Comparison of ENCODE assay signal across 10 cellular contexts in genomic region chr7:90412458-90413184, GRCh38. TPM values are rescaled to one million over a fixed set of nuclear protein-coding genes. Genes with fewer than 3 reads are reported as not detected.
DNase-seq lines count a peak whose midpoint lies in the region; TF ChIP-seq lines count a peak whose summit lies in the region.
"Had no signal": no experiment of that assay in that cellular context is flagged by ENCODE, and none has a peak within 500 bp of the region (broad histone marks: within the 10 kb centered on the region; RNA-seq: fewer than 3 reads in every experiment).

No MANE protein-coding gene starts in this region.

- intact Hi-C loops in colonic mucosa (cut with DNase I): no loop called here
- intact Hi-C loops in prostate gland (cut with DNase I): no loop called here

- H3K4me3 ChIP-seq in colonic mucosa: no peak overlapping the region
- no peak overlapping the region for H3K4me3 ChIP-seq in prostate gland

- H3K27me3 ChIP-seq in colonic mucosa (no peaks in the 10 kb centered on the region), prostate gland (replicated peaks; ENCODE audit: insufficient read depth) (no peaks in the 10 kb centered on the region)

- H3K9me3 ChIP-seq in colonic mucosa: no peaks in the 10 kb centered on the region
- H3K9me3 ChIP-seq in prostate gland: no peaks in the 10 kb centered on the region

- 83% methylated on average over 11 of the region's 11 CpGs for WGBS in prostate gland

- H3K36me3 ChIP-seq in colonic mucosa (no peaks in the 10 kb centered on the region), prostate gland (no peaks in the 10 kb centered on the region)

- peak; percentile 78 for TF ChIP-seq CTCF in 22Rv1 (IDR thresholded peaks at IDR 0.05)
- TF ChIP-seq CTCF in GM13977 (IDR thresholded peaks at IDR 0.05; ENCODE audit: extremely low read depth, insufficient read depth, missing control alignments): peak; percentile 51
- TF ChIP-seq CTCF in colonic mucosa (IDR thresholded peaks at IDR 0.05): peak; percentile 41
- peak in 3 of 4 experiments; percentile 14 to 29 (median 23) for TF ChIP-seq CTCF in prostate gland (IDR thresholded peaks at IDR 0.05)

- DNase-seq in GM13977 (ENCODE audit: low spot score) (no peak), NCI-H2227 (lab: John Stamatoyannopoulos, UW; ENCODE audit: unreplicated experiment) (peak; percentile 35), colonic mucosa (peak; percentile 67), prostate gland (ENCODE audit: low spot score) (no peak), nucleus accumbens (lab: John Stamatoyannopoulos, UW) (no peak), AG08396 (ENCODE audit: low spot score) (no peak), GDM1 (lab: John Stamatoyannopoulos, UW) (no peak)

- H3K27ac ChIP-seq in 22Rv1 (peak overlapping the region; percentile 70), colonic mucosa (peak overlapping the region; percentile 71), prostate gland (peak overlapping the region in 1 of 2 donors; percentile 96)

- in situ Hi-C loops in GM13977 (cut with MboI; ENCODE audit: low pct_unique_long_range_greater_than_20kb, low sequenced_read_pairs, unreplicated experiment): no loop called here

- peaks cover 5% of the 10 kb centered on the region for H3K4me1 ChIP-seq in colonic mucosa
- H3K4me1 ChIP-seq in prostate gland (replicated peaks): peaks cover 3% of the 10 kb centered on the region

- TF ChIP-seq POLR2A in prostate gland (IDR thresholded peaks at IDR 0.05): no peak

- H3K9ac ChIP-seq in colonic mucosa (ENCODE audit: low read depth in 2 of 2, low read length in 2 of 2): no peak overlapping the region

RNA-seq across cellular contexts. Expression of gene CLDN12, which starts 9.4 kb away (rescaled TPM):
- total RNA-seq in colonic mucosa (10 to 100 TPM; 52.5 to 65.6 TPM), prostate gland (10 to 100 TPM; 33.1 to 43.9 TPM)

RNA-seq across cellular contexts. Expression of gene PTTG1IP2, which starts 56.8 kb away (rescaled TPM):
- total RNA-seq in colonic mucosa (not detected), prostate gland (not detected)
- total RNA-seq: activated CD8-positive, alpha-beta memory T cell treated with anti-CD3 and anti-CD28 coated beads for 36 hours; naive thymus-derived CD8-positive, alpha-beta T cell had no signal

Comparison
In these comparisons a context has a peak if more than half of its experiments do, and no peak if none do; other contexts are left out.
1. CTCF ChIP-seq: peak in every context shown above with its lines; median percentile 78 in 22Rv1; 51 in GM13977; 41 in colonic mucosa; 23 in prostate gland.
2. DNase-seq: peak in NCI-H2227 (single experiment) and colonic mucosa (single experiment); none in GM13977 (single experiment), prostate gland (single experiment), nucleus accumbens (0 of 56), AG08396 (single experiment) and GDM1 (single experiment).